17 cellular contexts compared by ENCODE assay signal in the genomic region with DNA sequence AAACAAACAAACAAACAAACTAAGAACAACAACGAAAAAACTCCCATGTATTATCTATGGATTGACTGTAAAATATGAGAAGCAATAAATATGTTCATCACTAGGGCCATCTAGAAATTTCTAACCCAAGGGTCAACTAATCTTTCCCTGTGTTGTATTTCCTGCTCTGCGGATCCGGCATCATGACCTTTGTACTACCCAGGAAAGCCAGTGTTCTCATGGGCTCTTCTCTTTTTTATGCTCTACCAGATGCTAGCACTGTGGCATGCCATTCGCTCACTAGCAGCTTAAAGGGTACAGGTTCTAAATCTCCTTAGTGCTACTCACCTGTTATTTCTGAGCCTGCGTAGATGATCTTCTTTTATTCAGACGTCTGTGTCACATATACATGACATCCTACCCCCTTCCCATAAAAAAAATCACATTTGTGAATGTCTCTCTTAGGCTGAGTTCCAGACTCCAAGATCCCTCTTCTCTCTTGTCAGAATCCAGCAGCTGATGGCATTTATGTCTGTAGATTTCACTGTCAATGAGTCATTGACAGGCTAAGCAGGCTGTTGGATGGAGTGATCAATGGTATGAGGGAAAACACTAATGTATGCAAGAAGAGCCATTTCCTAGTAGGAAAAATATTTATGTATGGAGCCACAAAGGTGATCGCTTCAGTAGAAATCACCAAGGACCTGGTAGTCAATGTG.
DNase-seq lines count a peak whose midpoint lies in the region; ATAC-seq and TF ChIP-seq lines count a peak whose summit lies in the region.
"Had no signal": no experiment of that assay in that cellular context is flagged by ENCODE, and none has a peak within 500 bp of the region (broad histone marks: within the 10 kb centered on the region; RNA-seq: fewer than 3 reads in every experiment).

No MANE protein-coding gene starts in this region.

- peak; percentile 68 for TF ChIP-seq EP300 in neural cell (conservative IDR thresholded peaks at IDR 0.05; ENCODE audit: poor library complexity, severe bottlenecking)

- no peak for TF ChIP-seq RAD21 in neural cell (conservative IDR thresholded peaks at IDR 0.05)

- TF ChIP-seq CTCF in GM23338 (conservative IDR thresholded peaks at IDR 0.05; ENCODE audit: low read depth in 2 of 2) (no peak), VCaP (conservative IDR thresholded peaks at IDR 0.05) (no peak), neural cell (IDR thresholded peaks at IDR 0.05; ENCODE audit: poor library complexity, severe bottlenecking) (no peak), chondrocyte (IDR thresholded peaks at IDR 0.05) (no peak), BE2C (IDR thresholded peaks at IDR 0.05; ENCODE audit: low read depth, low read length) (no peak)

- H3K36me3 ChIP-seq in GM23338 (ENCODE audit: insufficient read depth) (no peaks in the 10 kb centered on the region), neural cell (ENCODE audit: insufficient read depth, low read length) (no peaks in the 10 kb centered on the region), BE2C (no peaks in the 10 kb centered on the region)

- H3K27me3 ChIP-seq in GM23338 (ENCODE audit: insufficient read depth) (no peaks in the 10 kb centered on the region), neural cell (ENCODE audit: insufficient read depth, low read depth, low read length) (no peaks in the 10 kb centered on the region), BE2C (no peaks in the 10 kb centered on the region)

- no peak overlapping the region for H2AFZ ChIP-seq in GM23338
- no peak overlapping the region for H2AFZ ChIP-seq in neural cell (ENCODE audit: low read depth, low read length)

- H3K79me2 ChIP-seq in GM23338 (replicated peaks; ENCODE audit: insufficient read depth) (no peaks in the 10 kb centered on the region), neural cell (replicated peaks; ENCODE audit: insufficient read depth, low read length) (no peaks in the 10 kb centered on the region)

- DNase-seq in GM23338 (ENCODE audit: low spot score) (no peak), left lobe of liver (ENCODE audit: low spot score) (no peak), chondrocyte (ENCODE audit: low spot score) (no peak), BE2C (no peak), ACHN (no peak)
- DNase-seq in activated CD4-positive, alpha-beta T cell treated with anti-CD3 and anti-CD28 coated beads for 48 hours, result no peak
- DNase-seq: AML-193; CD4-positive, CD25-positive, alpha-beta regulatory T cell; GF-D8; HFFc6; NCI-H2029; NCI-H2171 treated with DMSO at 0.1 percent for 48 hours; NCI-H82; SW 1271 had no signal

- no peaks in the 10 kb centered on the region for H3K27me3 Mint-ChIP-seq in GM23338 (ENCODE audit: insufficient read depth, low read depth, poor library complexity)
- no peaks in the 10 kb centered on the region for H3K27me3 Mint-ChIP-seq in chondrocyte (ENCODE audit: low read depth)
- H3K27me3 Mint-ChIP-seq: CD4-positive, CD25-positive, alpha-beta regulatory T cell; IgD-negative memory B cell had no signal

- ATAC-seq in GM23338 (no peak; the same call in 2 of the 3 replicates), left lobe of liver (peak; percentile 51)

- H3K4me1 ChIP-seq in GM23338 (ENCODE audit: insufficient read depth) (peaks cover 16% of the 10 kb centered on the region; the same call in 1 of the 2 replicates), BE2C (no peaks in the 10 kb centered on the region)

- no peaks in the 10 kb centered on the region for H3K9me3 ChIP-seq in neural cell (ENCODE audit: low read length)
- no peaks in the 10 kb centered on the region; the same call in 1 of the 2 replicates for H3K9me3 ChIP-seq in BE2C

- H4K20me1 ChIP-seq in GM23338 (replicated peaks; ENCODE audit: insufficient read depth) (no peaks in the 10 kb centered on the region), neural cell (ENCODE audit: insufficient read depth) (no peaks in the 10 kb centered on the region)

- H3K9me2 ChIP-seq in GM23338 (ENCODE audit: insufficient read depth), result 0 out of 2 replicates have a peak, but pooled peaks cover 4% of the 10 kb centered on the region
- H3K9me2 ChIP-seq in neural cell (ENCODE audit: insufficient read depth, low read length), result no peaks in the 10 kb centered on the region

- no peak overlapping the region for H3K4me3 Mint-ChIP-seq in GM23338
- no peak overlapping the region for H3K4me3 Mint-ChIP-seq in chondrocyte (ENCODE audit: unreplicated experiment)
- H3K4me3 Mint-ChIP-seq: CD4-positive, CD25-positive, alpha-beta regulatory T cell; HFFc6; IgD-negative memory B cell had no signal

- H3F3A ChIP-seq in GM23338 (replicated peaks; ENCODE audit: low read depth), result no peaks in the 10 kb centered on the region
- peaks cover 3% of the 10 kb centered on the region for H3F3A ChIP-seq in neural cell (ENCODE audit: insufficient read depth, low read length, poor library complexity, severe bottlenecking)

- peaks cover 24% of the 10 kb centered on the region; the same call in 2 of the 3 replicates for H3K4me1 Mint-ChIP-seq in GM23338
- H3K4me1 Mint-ChIP-seq in chondrocyte (ENCODE audit: low read depth), result no peaks in the 10 kb centered on the region

- 0 out of 2 replicates have a peak overlapping the region, but pooled peaks have one; percentile 9 for H3K27ac Mint-ChIP-seq in GM23338
- H3K27ac Mint-ChIP-seq in chondrocyte (ENCODE audit: unreplicated experiment), result no peak overlapping the region
- H3K27ac Mint-ChIP-seq: CD4-positive, CD25-positive, alpha-beta regulatory T cell; HFFc6; IgD-negative memory B cell had no signal

- H3K27ac ChIP-seq in GM23338 (ENCODE audit: low read depth), result no peak overlapping the region
- peak overlapping the region; percentile 71 for H3K27ac ChIP-seq in VCaP
- peak overlapping the region; percentile 2 for H3K27ac ChIP-seq in neural cell (ENCODE audit: low read length)

- H3K36me3 Mint-ChIP-seq in GM23338 (ENCODE audit: low read depth) (no peaks in the 10 kb centered on the region), chondrocyte (ENCODE audit: low read depth) (peaks cover 2% of the 10 kb centered on the region)

- H3K4me2 ChIP-seq in GM23338 (no peak overlapping the region), neural cell (ENCODE audit: low read length) (no peak overlapping the region)

- H3K4me3 ChIP-seq in GM23338 (no peak overlapping the region), neural cell (ENCODE audit: low read length) (no peak overlapping the region), BE2C (ENCODE audit: low read depth, low read length) (no peak overlapping the region)

- no peak overlapping the region for H3K9ac ChIP-seq in neural cell (ENCODE audit: low read length)

- no peaks in the 10 kb centered on the region for H3K9me3 Mint-ChIP-seq in GM23338
- H3K9me3 Mint-ChIP-seq in chondrocyte (ENCODE audit: low read depth), result no peaks in the 10 kb centered on the region

- in situ Hi-C loops in ACHN (cut with HindIII; ENCODE audit: low pct_ligation_motif_present, low pct_unique_long_range_greater_than_20kb, low sequenced_read_pairs), result no loop called here

TF ChIP-seq in GM23338, 12 proteins besides CTCF, POLR2A, EP300 and RAD21 (continues in another document):
- TF ChIP-seq, protein P1, sequence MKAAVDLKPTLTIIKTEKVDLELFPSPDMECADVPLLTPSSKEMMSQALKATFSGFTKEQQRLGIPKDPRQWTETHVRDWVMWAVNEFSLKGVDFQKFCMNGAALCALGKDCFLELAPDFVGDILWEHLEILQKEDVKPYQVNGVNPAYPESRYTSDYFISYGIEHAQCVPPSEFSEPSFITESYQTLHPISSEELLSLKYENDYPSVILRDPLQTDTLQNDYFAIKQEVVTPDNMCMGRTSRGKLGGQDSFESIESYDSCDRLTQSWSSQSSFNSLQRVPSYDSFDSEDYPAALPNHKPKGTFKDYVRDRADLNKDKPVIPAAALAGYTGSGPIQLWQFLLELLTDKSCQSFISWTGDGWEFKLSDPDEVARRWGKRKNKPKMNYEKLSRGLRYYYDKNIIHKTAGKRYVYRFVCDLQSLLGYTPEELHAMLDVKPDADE (IDR thresholded peaks at IDR 0.05), result no peak
- no peak for TF ChIP-seq POLR2AphosphoS5 (IDR thresholded peaks at IDR 0.05; ENCODE audit: low read depth)

TF ChIP-seq in neural cell, 6 proteins besides CTCF, POLR2A, EP300 and RAD21:
- TF ChIP-seq TAF1 (IDR thresholded peaks at IDR 0.05; ENCODE audit: low read depth) (no peak), MXI1 (conservative IDR thresholded peaks at IDR 0.05; ENCODE audit: poor library complexity, severe bottlenecking) (no peak), SMC3 (conservative IDR thresholded peaks at IDR 0.05; ENCODE audit: poor library complexity) (no peak), POLR2AphosphoS5 (IDR thresholded peaks at IDR 0.05) (no peak), EZH2 (IDR thresholded peaks at IDR 0.05; ENCODE audit: borderline replicate concordance, insufficient read depth, low read length, poor library complexity, severe bottlenecking) (no peak)
- TF ChIP-seq, protein P2, sequence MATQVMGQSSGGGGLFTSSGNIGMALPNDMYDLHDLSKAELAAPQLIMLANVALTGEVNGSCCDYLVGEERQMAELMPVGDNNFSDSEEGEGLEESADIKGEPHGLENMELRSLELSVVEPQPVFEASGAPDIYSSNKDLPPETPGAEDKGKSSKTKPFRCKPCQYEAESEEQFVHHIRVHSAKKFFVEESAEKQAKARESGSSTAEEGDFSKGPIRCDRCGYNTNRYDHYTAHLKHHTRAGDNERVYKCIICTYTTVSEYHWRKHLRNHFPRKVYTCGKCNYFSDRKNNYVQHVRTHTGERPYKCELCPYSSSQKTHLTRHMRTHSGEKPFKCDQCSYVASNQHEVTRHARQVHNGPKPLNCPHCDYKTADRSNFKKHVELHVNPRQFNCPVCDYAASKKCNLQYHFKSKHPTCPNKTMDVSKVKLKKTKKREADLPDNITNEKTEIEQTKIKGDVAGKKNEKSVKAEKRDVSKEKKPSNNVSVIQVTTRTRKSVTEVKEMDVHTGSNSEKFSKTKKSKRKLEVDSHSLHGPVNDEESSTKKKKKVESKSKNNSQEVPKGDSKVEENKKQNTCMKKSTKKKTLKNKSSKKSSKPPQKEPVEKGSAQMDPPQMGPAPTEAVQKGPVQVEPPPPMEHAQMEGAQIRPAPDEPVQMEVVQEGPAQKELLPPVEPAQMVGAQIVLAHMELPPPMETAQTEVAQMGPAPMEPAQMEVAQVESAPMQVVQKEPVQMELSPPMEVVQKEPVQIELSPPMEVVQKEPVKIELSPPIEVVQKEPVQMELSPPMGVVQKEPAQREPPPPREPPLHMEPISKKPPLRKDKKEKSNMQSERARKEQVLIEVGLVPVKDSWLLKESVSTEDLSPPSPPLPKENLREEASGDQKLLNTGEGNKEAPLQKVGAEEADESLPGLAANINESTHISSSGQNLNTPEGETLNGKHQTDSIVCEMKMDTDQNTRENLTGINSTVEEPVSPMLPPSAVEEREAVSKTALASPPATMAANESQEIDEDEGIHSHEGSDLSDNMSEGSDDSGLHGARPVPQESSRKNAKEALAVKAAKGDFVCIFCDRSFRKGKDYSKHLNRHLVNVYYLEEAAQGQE (IDR thresholded peaks at IDR 0.05; ENCODE audit: borderline replicate concordance), result no peak
